Comparison of ENCODE assay signal across 21 cellular contexts in genomic region chr6:12545141-12545540, GRCh38.
"Had no signal": no experiment of that assay in that cellular context is flagged by ENCODE, and none has a peak within 500 bp of the region (broad histone marks: within the 10 kb centered on the region; RNA-seq: fewer than 3 reads in every experiment).

No MANE protein-coding gene starts in this region.

- H3K4me1 ChIP-seq: upper lobe of left lung had no signal

- H3K36me3 Mint-ChIP-seq: activated CD4-positive, alpha-beta memory T cell treated with anti-CD3 and anti-CD28 coated beads for 36 hours; activated naive CD4-positive, alpha-beta T cell treated with anti-CD3 and anti-CD28 coated beads, Interleukin-2, amount 10 ng/mL, durations not matched to agents 7 days and 5 days; naive thymus-derived CD4-positive, alpha-beta T cell had no signal

- H3K36me3 ChIP-seq: cardiac muscle cell, esophagus muscularis mucosa, thoracic aorta, upper lobe of left lung had no signal

- H3K27me3 ChIP-seq: body of pancreas, cardiac muscle cell, esophagus muscularis mucosa, upper lobe of left lung had no signal

- H3K4me3 Mint-ChIP-seq: activated CD4-positive, alpha-beta memory T cell treated with anti-CD3 and anti-CD28 coated beads for 36 hours; activated naive CD4-positive, alpha-beta T cell treated with anti-CD3 and anti-CD28 coated beads, Interleukin-2, amount 10 ng/mL, durations not matched to agents 7 days and 5 days; effector memory CD8-positive, alpha-beta T cell; naive thymus-derived CD4-positive, alpha-beta T cell; neural crest cell; T-helper 17 cell had no signal

- H3K27ac Mint-ChIP-seq: activated CD4-positive, alpha-beta memory T cell treated with anti-CD3 and anti-CD28 coated beads for 36 hours; activated naive CD4-positive, alpha-beta T cell treated with anti-CD3 and anti-CD28 coated beads, Interleukin-2, amount 10 ng/mL, durations not matched to agents 7 days and 5 days; effector memory CD8-positive, alpha-beta T cell; naive thymus-derived CD4-positive, alpha-beta T cell; T-helper 17 cell had no signal

- DNase-seq: activated CD4-positive, alpha-beta memory T cell treated with anti-CD3 and anti-CD28 coated beads for 36 hours; activated CD4-positive, alpha-beta T cell treated with anti-CD3 and anti-CD28 coated beads for 48 hours; activated effector memory CD4-positive, alpha-beta T cell treated with Interleukin-2 at 50 U/mL for 16 hours; activated naive CD4-positive, alpha-beta T cell treated with anti-CD3 and anti-CD28 coated beads, Interleukin-2, amount 10 ng/mL, durations not matched to agents 7 days and 5 days; activated T-cell treated with anti-CD3 and anti-CD28 coated beads, Interleukin-2, amount 50 U/mL, for 48 hours; amygdala; body of pancreas; effector memory CD8-positive, alpha-beta T cell; glutamatergic neuron; hippocampal formation; naive thymus-derived CD4-positive, alpha-beta T cell; retina; stimulated activated CD4-positive, alpha-beta T cell treated with anti-CD3 and anti-CD28 coated beads, Interleukin-4, amount 100 ng/mL, for 24 hours; stimulated activated naive CD4-positive, alpha-beta T cell treated with Interleukin-2 at 50 U/mL for 16 hours; T-helper 17 cell; upper lobe of left lung had no signal

- H3K4me3 ChIP-seq: body of pancreas, cardiac muscle cell, esophagus muscularis mucosa, thoracic aorta, upper lobe of left lung had no signal

- H3K9me3 ChIP-seq: body of pancreas, esophagus muscularis mucosa, thoracic aorta, upper lobe of left lung had no signal

- H3K27me3 Mint-ChIP-seq: activated naive CD4-positive, alpha-beta T cell treated with anti-CD3 and anti-CD28 coated beads, Interleukin-2, amount 10 ng/mL, durations not matched to agents 7 days and 5 days; effector memory CD8-positive, alpha-beta T cell; progenitor cell of endocrine pancreas had no signal

- H3K27ac ChIP-seq: cardiac muscle cell, esophagus muscularis mucosa, upper lobe of left lung had no signal

- H3K4me1 Mint-ChIP-seq: activated naive CD4-positive, alpha-beta T cell treated with anti-CD3 and anti-CD28 coated beads, Interleukin-2, amount 10 ng/mL, durations not matched to agents 7 days and 5 days; naive thymus-derived CD4-positive, alpha-beta T cell; neural crest cell; T-helper 17 cell had no signal
